18 cellular contexts compared by ENCODE assay signal in the genomic region with DNA sequence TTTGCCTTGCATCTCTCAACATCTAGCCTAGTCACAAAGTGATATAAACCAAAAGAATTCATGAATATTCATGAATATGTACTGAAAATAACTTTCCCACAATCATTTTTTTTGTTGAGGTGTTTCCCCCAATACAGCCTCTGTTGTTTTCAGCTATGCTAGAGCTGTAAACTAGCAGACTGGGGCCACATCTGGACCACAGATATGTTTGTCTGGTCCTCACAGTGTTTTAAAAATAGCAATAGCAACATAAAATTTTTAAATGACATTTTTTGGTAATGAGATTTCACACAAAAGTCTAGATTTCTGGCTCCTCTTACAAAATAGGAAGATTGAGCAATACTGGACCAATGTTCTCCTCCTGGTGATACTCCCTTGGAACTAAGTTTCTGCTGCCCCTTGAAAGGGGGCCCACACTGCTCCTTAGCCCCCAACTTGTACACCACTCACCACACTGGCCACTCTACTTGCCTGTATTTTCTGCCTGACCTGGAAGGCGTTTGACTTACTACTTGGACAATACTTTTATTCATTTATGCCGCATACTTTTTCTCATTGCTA.
DNase-seq lines count a peak whose midpoint lies in the region; ATAC-seq and TF ChIP-seq lines count a peak whose summit lies in the region.
"Had no signal": no experiment of that assay in that cellular context is flagged by ENCODE, and none has a peak within 500 bp of the region (broad histone marks: within the 10 kb centered on the region; RNA-seq: fewer than 3 reads in every experiment).

No MANE protein-coding gene starts in this region.

- TF ChIP-seq CTCF in AG10803 (conservative IDR thresholded peaks at IDR 0.05; ENCODE audit: low read length) = no peak
- no peak for TF ChIP-seq CTCF in GM20000 (IDR thresholded peaks at IDR 0.05; ENCODE audit: extremely low read depth, missing control alignments)
- TF ChIP-seq CTCF in thyroid gland (IDR thresholded peaks at IDR 0.05) = no peak

- intact Hi-C loops in sciatic nerve (cut with DNase I) = no loop called here
- intact Hi-C loops in thyroid gland (cut with DNase I) = no loop called here

- DNase-seq in AG10803 (ENCODE audit: low read depth) = peak; percentile 53
- peak; percentile 27 for DNase-seq in GM20000 (ENCODE audit: low spot score)
- DNase-seq in epidermal melanocyte (ENCODE audit: insufficient read length, low spot score) = peak; percentile 17
- DNase-seq in sciatic nerve (ENCODE audit: low spot score) = no peak
- DNase-seq in DMS53 treated with DMSO at 0.1 percent for 48 hours (lab: John Stamatoyannopoulos, UW; ENCODE audit: unreplicated experiment) = no peak
- no peak for DNase-seq in thyroid gland
- DNase-seq: DMS 273 treated with DMSO at 0.1 percent for 48 hours, EL, GOT3, Karpas-422, MG63, NCI-H1092 treated with DMSO at 0.1 percent for 48 hours, NCI-H1694, NCI-H2227 treated with DMSO at 0.1 percent for 48 hours, NCI-H524 treated with DMSO at 0.1 percent for 48 hours had no signal

- no peaks in the 10 kb centered on the region for H3K36me3 ChIP-seq in thyroid gland
- H3K36me3 ChIP-seq: MG63 had no signal

- H3K4me1 ChIP-seq in thyroid gland = peaks cover 0 to 9% of the 10 kb centered on the region in 2 donors

- H3K27ac ChIP-seq in thyroid gland = no peak overlapping the region
- H3K27ac ChIP-seq: A549 had no signal

- H3K27me3 ChIP-seq in thyroid gland = no peaks in the 10 kb centered on the region
- H3K27me3 ChIP-seq: MG63 had no signal

- no peak for TF ChIP-seq POLR2A in thyroid gland (IDR thresholded peaks at IDR 0.05)

- peak; percentile 72 for ATAC-seq in sciatic nerve
- no peak for ATAC-seq in HG03520 (IDR thresholded peaks at IDR 0.05; ENCODE audit: unreplicated experiment)
- ATAC-seq in HG03442 (IDR thresholded peaks at IDR 0.05; ENCODE audit: unreplicated experiment) = no peak
- ATAC-seq: A549 had no signal

- H3K9me3 ChIP-seq in thyroid gland = no peaks in the 10 kb centered on the region
- H3K9me3 ChIP-seq: A549, MG63 had no signal

- 91 to 96% methylated on average over 2 of the region's 2 CpGs for WGBS in thyroid gland, 2 donors

- H3K4me3 ChIP-seq in AG10803 (ENCODE audit: low read length) (no peak overlapping the region), thyroid gland (replicated peaks in 1 of 3) (no peak overlapping the region)
- H3K4me3 ChIP-seq: A549, MG63 had no signal

Comparison
In these comparisons a context has a peak if more than half of its experiments do, and no peak if none do; other contexts are left out.
1. DNase-seq: peak in AG10803 (single experiment), GM20000 (single experiment) and epidermal melanocyte (single experiment); none in sciatic nerve (single experiment), DMS53 treated with DMSO at 0.1 percent for 48 hours (single experiment) and thyroid gland (0 of 2).